Comparison of ENCODE assay signal across 2 cellular contexts in the genomic region with DNA sequence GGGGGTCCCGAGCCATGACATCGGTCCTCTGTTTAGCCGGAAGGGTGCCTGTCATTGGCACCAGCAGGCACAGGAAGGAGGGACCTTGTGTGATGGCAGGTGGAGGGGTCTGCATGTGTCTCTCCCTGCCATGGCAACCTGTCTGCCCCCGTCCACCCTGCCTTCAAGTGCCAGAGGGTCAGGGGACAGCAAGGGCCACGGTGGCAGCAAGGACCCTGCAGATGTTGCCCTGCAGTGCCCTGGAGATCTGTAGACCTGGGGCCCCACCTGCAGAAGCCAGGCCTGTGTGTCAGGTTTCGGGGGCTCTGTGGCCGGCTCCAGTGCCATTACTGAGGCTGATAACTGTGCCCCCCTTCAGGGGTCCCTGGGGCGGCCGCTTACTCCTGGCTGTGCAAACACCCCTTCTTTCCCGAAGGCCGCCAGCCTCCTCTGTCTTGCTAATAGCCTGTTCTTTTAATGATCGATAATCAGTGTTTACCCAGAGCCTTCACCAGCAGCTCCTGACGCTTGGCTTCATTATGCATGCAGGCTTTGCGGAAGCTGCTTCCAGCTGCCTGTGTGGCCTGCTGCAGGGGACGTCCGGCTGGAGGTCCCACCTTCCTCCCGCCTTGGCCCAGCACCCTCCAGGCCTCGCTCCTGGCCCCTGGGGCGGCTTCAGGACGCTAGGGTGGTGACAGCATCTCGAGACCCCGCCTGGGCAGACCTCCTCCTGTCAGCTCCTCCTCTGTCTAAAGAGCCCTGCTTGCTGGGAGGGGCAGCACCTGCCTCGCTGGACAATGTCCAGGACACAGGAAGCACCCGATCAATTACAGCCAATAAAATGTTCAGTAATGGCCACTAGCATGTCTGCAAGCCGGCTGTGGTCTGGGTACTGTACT.
TF ChIP-seq lines count a peak whose summit lies in the region.

No MANE protein-coding gene starts in this region.

TF ChIP-seq in GM23338, 12 proteins besides CTCF, POLR2A, EP300 and RAD21:
- TF ChIP-seq, protein P1, sequence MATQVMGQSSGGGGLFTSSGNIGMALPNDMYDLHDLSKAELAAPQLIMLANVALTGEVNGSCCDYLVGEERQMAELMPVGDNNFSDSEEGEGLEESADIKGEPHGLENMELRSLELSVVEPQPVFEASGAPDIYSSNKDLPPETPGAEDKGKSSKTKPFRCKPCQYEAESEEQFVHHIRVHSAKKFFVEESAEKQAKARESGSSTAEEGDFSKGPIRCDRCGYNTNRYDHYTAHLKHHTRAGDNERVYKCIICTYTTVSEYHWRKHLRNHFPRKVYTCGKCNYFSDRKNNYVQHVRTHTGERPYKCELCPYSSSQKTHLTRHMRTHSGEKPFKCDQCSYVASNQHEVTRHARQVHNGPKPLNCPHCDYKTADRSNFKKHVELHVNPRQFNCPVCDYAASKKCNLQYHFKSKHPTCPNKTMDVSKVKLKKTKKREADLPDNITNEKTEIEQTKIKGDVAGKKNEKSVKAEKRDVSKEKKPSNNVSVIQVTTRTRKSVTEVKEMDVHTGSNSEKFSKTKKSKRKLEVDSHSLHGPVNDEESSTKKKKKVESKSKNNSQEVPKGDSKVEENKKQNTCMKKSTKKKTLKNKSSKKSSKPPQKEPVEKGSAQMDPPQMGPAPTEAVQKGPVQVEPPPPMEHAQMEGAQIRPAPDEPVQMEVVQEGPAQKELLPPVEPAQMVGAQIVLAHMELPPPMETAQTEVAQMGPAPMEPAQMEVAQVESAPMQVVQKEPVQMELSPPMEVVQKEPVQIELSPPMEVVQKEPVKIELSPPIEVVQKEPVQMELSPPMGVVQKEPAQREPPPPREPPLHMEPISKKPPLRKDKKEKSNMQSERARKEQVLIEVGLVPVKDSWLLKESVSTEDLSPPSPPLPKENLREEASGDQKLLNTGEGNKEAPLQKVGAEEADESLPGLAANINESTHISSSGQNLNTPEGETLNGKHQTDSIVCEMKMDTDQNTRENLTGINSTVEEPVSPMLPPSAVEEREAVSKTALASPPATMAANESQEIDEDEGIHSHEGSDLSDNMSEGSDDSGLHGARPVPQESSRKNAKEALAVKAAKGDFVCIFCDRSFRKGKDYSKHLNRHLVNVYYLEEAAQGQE (IDR thresholded peaks at IDR 0.05; ENCODE audit: unreplicated experiment): no peak
- peak; percentile 67; the same call in 1 of the 2 replicates for TF ChIP-seq NANOG (IDR thresholded peaks at IDR 0.05; ENCODE audit: borderline replicate concordance)
- TF ChIP-seq, protein P2, sequence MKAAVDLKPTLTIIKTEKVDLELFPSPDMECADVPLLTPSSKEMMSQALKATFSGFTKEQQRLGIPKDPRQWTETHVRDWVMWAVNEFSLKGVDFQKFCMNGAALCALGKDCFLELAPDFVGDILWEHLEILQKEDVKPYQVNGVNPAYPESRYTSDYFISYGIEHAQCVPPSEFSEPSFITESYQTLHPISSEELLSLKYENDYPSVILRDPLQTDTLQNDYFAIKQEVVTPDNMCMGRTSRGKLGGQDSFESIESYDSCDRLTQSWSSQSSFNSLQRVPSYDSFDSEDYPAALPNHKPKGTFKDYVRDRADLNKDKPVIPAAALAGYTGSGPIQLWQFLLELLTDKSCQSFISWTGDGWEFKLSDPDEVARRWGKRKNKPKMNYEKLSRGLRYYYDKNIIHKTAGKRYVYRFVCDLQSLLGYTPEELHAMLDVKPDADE (IDR thresholded peaks at IDR 0.05): peak; percentile 47; the same call in 1 of the 2 replicates
TF ChIP-seq in GM23338: peak in this region for 2.

TF ChIP-seq in neural cell, 6 proteins besides CTCF, POLR2A, EP300 and RAD21 (continued from another document):
- TF ChIP-seq, protein P1 (IDR thresholded peaks at IDR 0.05; ENCODE audit: borderline replicate concordance): no peak
- TF ChIP-seq SMC3 (conservative IDR thresholded peaks at IDR 0.05; ENCODE audit: poor library complexity) (no peak), EZH2 (IDR thresholded peaks at IDR 0.05; ENCODE audit: borderline replicate concordance, insufficient read depth, low read length, poor library complexity, severe bottlenecking) (no peak), POLR2AphosphoS5 (IDR thresholded peaks at IDR 0.05) (no peak)
